8 cellular contexts compared by ENCODE assay signal in genomic region chr11:116513894-116514293, GRCh38.
A peak's percentile ranks its signal among the peaks of the same experiment; 100 is the strongest.
DNase-seq lines count a peak whose midpoint lies in the region; ATAC-seq and TF ChIP-seq lines count a peak whose summit lies in the region.

No MANE protein-coding gene starts in this region.

- no peaks in the 10 kb centered on the region for H3K36me3 Mint-ChIP-seq in MCF 10A (ENCODE audit: insufficient read depth, unreplicated experiment)

- no peak overlapping the region for H3K27ac ChIP-seq in breast epithelium

- intact Hi-C loops in MCF 10A (cut with micrococcal nuclease) (loop anchor here (2.0 to 5.0 kb wide), 2 partner anchors 127 to 178 kb away; no protein-coding TSS in a partner anchor), breast epithelium (cut with DNase I; ENCODE audit: low total_unique reads) (no loop called here)

- H3K36me3 ChIP-seq in breast epithelium: no peaks in the 10 kb centered on the region

- no peaks in the 10 kb centered on the region for H3K4me1 ChIP-seq in breast epithelium

- H3K9me3 Mint-ChIP-seq in MCF 10A (ENCODE audit: unreplicated experiment): no peaks in the 10 kb centered on the region

- no peak overlapping the region for H3K4me3 Mint-ChIP-seq in MCF 10A (ENCODE audit: unreplicated experiment)

- ATAC-seq in GM21723 (IDR thresholded peaks at IDR 0.05; ENCODE audit: unreplicated experiment) (no peak), HG03108 (IDR thresholded peaks at IDR 0.05; ENCODE audit: unreplicated experiment) (no peak)

- peak; percentile 70 for DNase-seq in MCF 10A (ENCODE audit: unreplicated experiment)
- no peak for DNase-seq in breast epithelium (ENCODE audit: low spot score in 2 of 2)
- DNase-seq in NB4 (ENCODE audit: low read depth): peak; percentile 66
- peak; percentile 73 to 78 for DNase-seq in dermis microvascular lymphatic vessel endothelial cell (ENCODE audit: low read depth in 2 of 2)
- peak; percentile 1 for DNase-seq in stromal cell of bone marrow (ENCODE audit: low read depth)
- no peak for DNase-seq in cerebellum (ENCODE audit: low spot score)

- no peaks in the 10 kb centered on the region for H3K4me1 Mint-ChIP-seq in MCF 10A (ENCODE audit: insufficient read depth, unreplicated experiment)

- H3K27me3 Mint-ChIP-seq in MCF 10A (ENCODE audit: insufficient read depth, unreplicated experiment): peaks cover 42% of the 10 kb centered on the region

- CTCF ChIA-PET in MCF 10A (lab: Yijun Ruan, JAX): interaction anchor here (1.2 to 1.8 kb wide), 4 partner anchors 8 to 229 kb away, joined by 3 to 8 read pairs (median 3); no protein-coding TSS in a partner anchor

- no peaks in the 10 kb centered on the region for H3K9me3 ChIP-seq in breast epithelium

- POLR2A ChIA-PET in MCF 10A (lab: Yijun Ruan, JAX): no interaction called here

- BruUV-seq in MCF 10A (replicated peaks; lab: Mats Ljungman, UMichigan): no TSS peak

- no peak overlapping the region for H3K27ac Mint-ChIP-seq in MCF 10A (ENCODE audit: low read depth, unreplicated experiment)

- TF ChIP-seq POLR2A in breast epithelium (IDR thresholded peaks at IDR 0.05) (no peak), NB4 (IDR thresholded peaks at IDR 0.05; ENCODE audit: extremely low read depth, insufficient read length) (no peak)

- TF ChIP-seq CTCF in MCF 10A (IDR thresholded peaks at IDR 0.05; ENCODE audit: unreplicated experiment): peak; percentile 41
- TF ChIP-seq CTCF in breast epithelium (IDR thresholded peaks at IDR 0.05): no peak
- peak; percentile 68 for TF ChIP-seq CTCF in NB4 (IDR thresholded peaks at IDR 0.05; ENCODE audit: low read depth, low read length)

- H3K4me3 ChIP-seq in breast epithelium (no peak overlapping the region), NB4 (ENCODE audit: low read depth, low read length) (no peak overlapping the region)

- peaks cover 0 to 9% of the 10 kb centered on the region in 2 donors for H3K27me3 ChIP-seq in breast epithelium

Comparison
In these comparisons a context has a peak if more than half of its experiments do, and no peak if none do; other contexts are left out.
1. DNase-seq: peak in MCF 10A (single experiment), NB4 (single experiment), dermis microvascular lymphatic vessel endothelial cell (2 of 2) and stromal cell of bone marrow (single experiment); none in breast epithelium (0 of 2) and cerebellum (single experiment).
2. CTCF ChIP-seq: peak in MCF 10A (single experiment) and NB4 (single experiment); none in breast epithelium (0 of 3).